ENCODE assay signal across 1 cellular context in genomic region chr19:11481777-11482383, GRCh38.
TF ChIP-seq lines count a peak whose summit lies in the region.

No MANE protein-coding gene starts in this region.

TF ChIP-seq in HepG2, 621 proteins besides CTCF, POLR2A, EP300 and RAD21 (continues in another document):
- TF ChIP-seq ZNF792 (CRISPR knock-in tag; IDR thresholded peaks at IDR 0.05), result no peak
- TF ChIP-seq TEAD3 (CRISPR knock-in tag; optimal IDR thresholded peaks at IDR 0.05; ENCODE audit: borderline replicate concordance), result no peak
- TF ChIP-seq NFYC (CRISPR knock-in tag; IDR thresholded peaks at IDR 0.05), result peak; percentile 63
- no peak for TF ChIP-seq PRDM15 (CRISPR knock-in tag; IDR thresholded peaks at IDR 0.05)
- TF ChIP-seq TMF1 (CRISPR knock-in tag; IDR thresholded peaks at IDR 0.05; ENCODE audit: low read depth), result no peak
- TF ChIP-seq ZNF256 (CRISPR knock-in tag; conservative IDR thresholded peaks at IDR 0.05), result no peak
- no peak; the same call in 1 of the 2 replicates for TF ChIP-seq ZIK1 (CRISPR knock-in tag; IDR thresholded peaks at IDR 0.05; ENCODE audit: borderline replicate concordance, low read depth)
- TF ChIP-seq ZNF274 (CRISPR knock-in tag; IDR thresholded peaks at IDR 0.05), result no peak
- TF ChIP-seq ATF7 (IDR thresholded peaks at IDR 0.05), result no peak
- 0 out of 2 replicates have a peak, but pooled peaks have one; percentile 16 for TF ChIP-seq ATF7 (CRISPR knock-in tag; IDR thresholded peaks at IDR 0.05)
- TF ChIP-seq ZNF121 (CRISPR knock-in tag; IDR thresholded peaks at IDR 0.05), result no peak
- 0 out of 2 replicates have a peak, but pooled peaks have one; percentile 49 for TF ChIP-seq ZNF20 (CRISPR knock-in tag; IDR thresholded peaks at IDR 0.05)
- no peak for TF ChIP-seq THYN1 (CRISPR knock-in tag; IDR thresholded peaks at IDR 0.05; ENCODE audit: borderline replicate concordance, low read depth)
- no peak for TF ChIP-seq ZBTB44 (CRISPR knock-in tag; IDR thresholded peaks at IDR 0.05)
- no peak for TF ChIP-seq ZNF501 (CRISPR knock-in tag; IDR thresholded peaks at IDR 0.05)
- TF ChIP-seq NBN (conservative IDR thresholded peaks at IDR 0.05), result no peak
- TF ChIP-seq CEBPB (IDR thresholded peaks at IDR 0.05; ENCODE audit: borderline replicate concordance, low read depth, low read length), result no peak
- TF ChIP-seq CREM (IDR thresholded peaks at IDR 0.05), result no peak
- no peak for TF ChIP-seq CREM (CRISPR knock-in tag; IDR thresholded peaks at IDR 0.05)
- no peak for TF ChIP-seq ZSCAN21 (CRISPR knock-in tag; IDR thresholded peaks at IDR 0.05; ENCODE audit: borderline replicate concordance)
- no peak for TF ChIP-seq ZNF674 (CRISPR knock-in tag; IDR thresholded peaks at IDR 0.05; ENCODE audit: low read depth)
- no peak for TF ChIP-seq DNMT3B (CRISPR knock-in tag; conservative IDR thresholded peaks at IDR 0.05)
- no peak for TF ChIP-seq SOX13 (IDR thresholded peaks at IDR 0.05)
- no peak for TF ChIP-seq SOX13 (CRISPR knock-in tag; conservative IDR thresholded peaks at IDR 0.05 in 1 of 2, IDR thresholded peaks at IDR 0.05 in 1 of 2)
- no peak for TF ChIP-seq CENPX (CRISPR knock-in tag; IDR thresholded peaks at IDR 0.05)
- no peak for TF ChIP-seq PAWR (CRISPR knock-in tag; IDR thresholded peaks at IDR 0.05; ENCODE audit: borderline replicate concordance)
- TF ChIP-seq ZNF777 (CRISPR knock-in tag; IDR thresholded peaks at IDR 0.05), result peak; percentile 69
- no peak for TF ChIP-seq ZBTB2 (CRISPR knock-in tag; IDR thresholded peaks at IDR 0.05; ENCODE audit: low read depth)
- no peak for TF ChIP-seq GZF1 (CRISPR knock-in tag; IDR thresholded peaks at IDR 0.05)
- TF ChIP-seq KDM2A (CRISPR knock-in tag; IDR thresholded peaks at IDR 0.05; ENCODE audit: borderline replicate concordance, low read depth), result no peak
- TF ChIP-seq ZNF614 (CRISPR knock-in tag; IDR thresholded peaks at IDR 0.05; ENCODE audit: borderline replicate concordance), result no peak
- no peak; the same call in 1 of the 2 replicates for TF ChIP-seq SRY (CRISPR knock-in tag; IDR thresholded peaks at IDR 0.05)
- no peak for TF ChIP-seq POLR2AphosphoS2 (IDR thresholded peaks at IDR 0.05; ENCODE audit: low read depth, low read length)
- TF ChIP-seq ZNF629 (CRISPR knock-in tag; conservative IDR thresholded peaks at IDR 0.05), result no peak
- TF ChIP-seq IRF9 (CRISPR knock-in tag; IDR thresholded peaks at IDR 0.05; ENCODE audit: borderline replicate concordance), result no peak
- TF ChIP-seq ATF6 (CRISPR knock-in tag; conservative IDR thresholded peaks at IDR 0.05), result no peak
- no peak for TF ChIP-seq SAFB2 (CRISPR knock-in tag; IDR thresholded peaks at IDR 0.05; ENCODE audit: borderline replicate concordance, low read depth)
- TF ChIP-seq SP2 (CRISPR knock-in tag; IDR thresholded peaks at IDR 0.05), result no peak; the same call in 1 of the 2 replicates
- TF ChIP-seq ZFYVE20 (CRISPR knock-in tag; IDR thresholded peaks at IDR 0.05; ENCODE audit: borderline replicate concordance, low read depth), result no peak
- TF ChIP-seq ERF (CRISPR knock-in tag; IDR thresholded peaks at IDR 0.05), result no peak
- TF ChIP-seq ZBTB3 (CRISPR knock-in tag; IDR thresholded peaks at IDR 0.05; ENCODE audit: borderline replicate concordance, low read depth), result 0 out of 2 replicates have a peak, but pooled peaks have one; percentile 31
- no peak for TF ChIP-seq TGIF2 (CRISPR knock-in tag; IDR thresholded peaks at IDR 0.05)
- peak; percentile 11; the same call in 1 of the 2 replicates for TF ChIP-seq MTF2 (CRISPR knock-in tag; IDR thresholded peaks at IDR 0.05; ENCODE audit: borderline replicate concordance)
- no peak for TF ChIP-seq ZNF292 (CRISPR knock-in tag; IDR thresholded peaks at IDR 0.05; ENCODE audit: borderline replicate concordance, low read depth)
- TF ChIP-seq PHB2 (IDR thresholded peaks at IDR 0.05; ENCODE audit: partially characterized antibody), result no peak
- no peak; the same call in 1 of the 2 replicates for TF ChIP-seq MAX (IDR thresholded peaks at IDR 0.05)
- TF ChIP-seq SAP130 (CRISPR knock-in tag; IDR thresholded peaks at IDR 0.05; ENCODE audit: low read depth), result 0 out of 2 replicates have a peak, but pooled peaks have one; percentile 17
- no peak for TF ChIP-seq RBM39 (IDR thresholded peaks at IDR 0.05; ENCODE audit: low read depth, low read length, poor library complexity, severe bottlenecking)
- TF ChIP-seq RNF219 (CRISPR knock-in tag; IDR thresholded peaks at IDR 0.05), result no peak
- TF ChIP-seq HES4 (CRISPR knock-in tag; IDR thresholded peaks at IDR 0.05; ENCODE audit: borderline replicate concordance), result no peak
- peak; percentile 87; the same call in 1 of the 2 replicates for TF ChIP-seq MIER2 (CRISPR knock-in tag; IDR thresholded peaks at IDR 0.05)
- TF ChIP-seq ZNF253 (CRISPR knock-in tag; IDR thresholded peaks at IDR 0.05; ENCODE audit: borderline replicate concordance), result no peak
- no peak for TF ChIP-seq RBAK (CRISPR knock-in tag; IDR thresholded peaks at IDR 0.05)
- TF ChIP-seq JARID2 (CRISPR knock-in tag; IDR thresholded peaks at IDR 0.05; ENCODE audit: insufficient replicate concordance), result no peak
- no peak for TF ChIP-seq CBX5 (CRISPR knock-in tag; IDR thresholded peaks at IDR 0.05; ENCODE audit: borderline replicate concordance)
- no peak for TF ChIP-seq PAXIP1 (CRISPR knock-in tag; conservative IDR thresholded peaks at IDR 0.05)
- TF ChIP-seq ZNF784 (CRISPR knock-in tag; IDR thresholded peaks at IDR 0.05; ENCODE audit: borderline replicate concordance), result no peak; the same call in 1 of the 2 replicates
